ENCODE assay signal across 23 cellular contexts in the genomic region with DNA sequence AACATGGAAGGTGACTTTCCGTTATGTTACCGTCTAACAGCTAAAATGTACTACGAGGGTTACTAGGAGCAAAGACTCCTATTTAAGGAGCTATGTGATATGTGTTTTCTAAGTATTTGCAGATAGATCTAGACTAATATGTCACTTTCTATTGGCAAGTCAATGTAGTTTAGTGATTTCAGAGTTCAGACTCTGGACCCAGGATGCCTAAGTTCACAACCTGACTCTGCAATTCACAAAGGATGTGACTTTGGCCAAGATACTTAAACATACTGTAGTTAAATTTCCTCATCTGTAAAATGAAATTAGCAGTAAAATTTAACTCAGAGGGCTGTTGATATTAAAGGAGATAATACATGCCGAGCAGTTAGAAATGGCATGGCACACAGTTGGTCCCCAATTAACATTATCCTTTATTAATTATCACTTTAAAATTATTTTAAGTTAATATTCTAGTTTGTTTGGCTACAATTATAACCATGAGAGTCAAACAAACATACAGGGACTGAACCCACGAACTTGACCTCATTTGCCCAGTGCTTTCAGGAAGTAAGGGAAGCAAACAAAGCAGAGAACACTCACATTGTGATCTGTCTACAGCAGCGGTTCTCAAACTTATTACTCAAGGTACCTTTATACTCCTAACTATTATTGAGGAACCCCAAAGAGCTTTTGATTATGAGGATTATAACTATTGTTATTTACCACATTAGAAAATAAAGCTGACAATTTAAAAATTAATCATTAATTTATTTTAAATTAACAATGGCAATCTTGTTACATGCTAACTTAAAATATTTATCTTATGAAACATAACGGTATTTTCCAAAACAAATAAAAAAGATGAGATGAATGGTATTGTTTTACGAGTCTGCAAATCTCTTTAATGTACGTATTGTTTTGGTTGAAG.
"Had no signal": no experiment of that assay in that cellular context is flagged by ENCODE, and none has a peak within 500 bp of the region (broad histone marks: within the 10 kb centered on the region; RNA-seq: fewer than 3 reads in every experiment).

No MANE protein-coding gene starts in this region.

- H3K4me3 Mint-ChIP-seq: activated CD8-positive, alpha-beta T cell treated with anti-CD3 and anti-CD28 coated beads, Interleukin-2, amount 10 ng/mL, durations not matched to agents 7 days and 5 days; activated T-helper 1 cell treated with anti-CD3 and anti-CD28 coated beads, Interleukin-12 subunit alpha, Interleukin-12 subunit beta, Interleukin-2, Interleukin-4 antibody, amounts not matched to agents 30 ng/mL and 10 ng/mL and 1 ng/mL, durations not matched to agents 14 hours and 24 hours and 36 hours; brain; effector memory CD8-positive, alpha-beta T cell; memory B cell; nephron; stimulated activated effector memory CD8-positive, alpha-beta T cell treated with anti-CD3 and anti-CD28 coated beads, Interleukin-12 subunit alpha, Interleukin-12 subunit beta, amount 100 ng/mL, for 72 hours; stimulated activated naive CD8-positive, alpha-beta T cell treated with anti-CD3 and anti-CD28 coated beads, Interleukin-15, amount 100 ng/mL, for 72 hours had no signal

- H3K36me3 ChIP-seq: neutrophil, ovary, prostate gland, tibial nerve had no signal

- H3K27ac ChIP-seq: neutrophil, ovary, prostate gland, VCaP had no signal

- ATAC-seq: activated CD4-positive, CD25-positive, alpha-beta regulatory T cell treated with anti-CD3 and anti-CD28 coated beads, Interleukin-2, amount 50 U/mL, for 24 hours; activated CD8-positive, alpha-beta T cell treated with anti-CD3 and anti-CD28 coated beads, Interleukin-2, amount 10 ng/mL, durations not matched to agents 7 days and 5 days; activated naive CD4-positive, alpha-beta T cell treated with anti-CD3 and anti-CD28 coated beads, Interleukin-2, amount 50 U/mL, for 72 hours; effector memory CD8-positive, alpha-beta T cell; esophagus mucosa; stimulated activated effector memory CD8-positive, alpha-beta T cell treated with anti-CD3 and anti-CD28 coated beads, Interleukin-12 subunit alpha, Interleukin-12 subunit beta, amount 100 ng/mL, for 72 hours; stimulated activated naive CD8-positive, alpha-beta T cell treated with anti-CD3 and anti-CD28 coated beads, Interleukin-15, amount 100 ng/mL, for 72 hours had no signal

- H3K36me3 Mint-ChIP-seq: activated naive CD4-positive, alpha-beta T cell treated with anti-CD3 and anti-CD28 coated beads, Interleukin-2, amount 50 U/mL, for 72 hours; brain; stimulated activated effector memory CD8-positive, alpha-beta T cell treated with anti-CD3 and anti-CD28 coated beads, Interleukin-12 subunit alpha, Interleukin-12 subunit beta, amount 100 ng/mL, for 72 hours had no signal

- H3K9me3 ChIP-seq: neutrophil, ovary, prostate gland, tibial nerve had no signal

- H3K27ac Mint-ChIP-seq: activated CD8-positive, alpha-beta T cell treated with anti-CD3 and anti-CD28 coated beads, Interleukin-2, amount 10 ng/mL, durations not matched to agents 7 days and 5 days; activated naive CD4-positive, alpha-beta T cell treated with anti-CD3 and anti-CD28 coated beads, Interleukin-2, amount 50 U/mL, for 72 hours; activated T-helper 1 cell treated with anti-CD3 and anti-CD28 coated beads, Interleukin-12 subunit alpha, Interleukin-12 subunit beta, Interleukin-2, Interleukin-4 antibody, amounts not matched to agents 30 ng/mL and 10 ng/mL and 1 ng/mL, durations not matched to agents 14 hours and 24 hours and 36 hours; effector memory CD8-positive, alpha-beta T cell; memory B cell; stimulated activated effector memory CD8-positive, alpha-beta T cell treated with anti-CD3 and anti-CD28 coated beads, Interleukin-12 subunit alpha, Interleukin-12 subunit beta, amount 100 ng/mL, for 72 hours; stimulated activated naive CD8-positive, alpha-beta T cell treated with anti-CD3 and anti-CD28 coated beads, Interleukin-15, amount 100 ng/mL, for 72 hours had no signal

- H3K27me3 ChIP-seq: dorsolateral prefrontal cortex, neutrophil, ovary, tibial nerve had no signal

- H3K9me3 Mint-ChIP-seq: activated naive CD4-positive, alpha-beta T cell treated with anti-CD3 and anti-CD28 coated beads, Interleukin-2, amount 50 U/mL, for 72 hours; activated T-helper 1 cell treated with anti-CD3 and anti-CD28 coated beads, Interleukin-12 subunit alpha, Interleukin-12 subunit beta, Interleukin-2, Interleukin-4 antibody, amounts not matched to agents 30 ng/mL and 10 ng/mL and 1 ng/mL, durations not matched to agents 14 hours and 24 hours and 36 hours; brain; effector memory CD8-positive, alpha-beta T cell; memory B cell; nephron; stimulated activated effector memory CD8-positive, alpha-beta T cell treated with anti-CD3 and anti-CD28 coated beads, Interleukin-12 subunit alpha, Interleukin-12 subunit beta, amount 100 ng/mL, for 72 hours; stimulated activated naive CD8-positive, alpha-beta T cell treated with anti-CD3 and anti-CD28 coated beads, Interleukin-15, amount 100 ng/mL, for 72 hours had no signal

- H3K27me3 Mint-ChIP-seq: brain; effector memory CD8-positive, alpha-beta T cell; memory B cell; stimulated activated naive CD8-positive, alpha-beta T cell treated with anti-CD3 and anti-CD28 coated beads, Interleukin-15, amount 100 ng/mL, for 72 hours had no signal

- H3K4me3 ChIP-seq: dorsolateral prefrontal cortex, ovary, prostate gland, tibial nerve had no signal

- H3K4me1 ChIP-seq: prostate gland had no signal

- H3K4me1 Mint-ChIP-seq: stimulated activated effector memory CD8-positive, alpha-beta T cell treated with anti-CD3 and anti-CD28 coated beads, Interleukin-12 subunit alpha, Interleukin-12 subunit beta, amount 100 ng/mL, for 72 hours; stimulated activated naive CD8-positive, alpha-beta T cell treated with anti-CD3 and anti-CD28 coated beads, Interleukin-15, amount 100 ng/mL, for 72 hours had no signal

- DNase-seq: activated CD4-positive, alpha-beta T cell treated with anti-CD3 and anti-CD28 coated beads, Interleukin-2, amount 50 U/mL, for 1 hour; activated CD8-positive, alpha-beta T cell treated with anti-CD3 and anti-CD28 coated beads, Interleukin-2, amount 10 ng/mL, durations not matched to agents 7 days and 5 days; activated gamma-delta T cell treated with Interleukin-2 at 50 U/mL for 16 hours; aorta; central memory CD4-positive, alpha-beta T cell; dorsolateral prefrontal cortex; effector memory CD8-positive, alpha-beta T cell; foreskin melanocyte; ovary; stimulated activated CD4-positive, alpha-beta T cell treated with anti-CD3 and anti-CD28 coated beads, Interleukin-2, amount 100 ng/mL, for 24 hours; stimulated activated naive CD8-positive, alpha-beta T cell treated with anti-CD3 and anti-CD28 coated beads, Interleukin-15, amount 100 ng/mL, for 72 hours had no signal
